ENCODE assay signal across 17 cellular contexts in genomic region chr14:61965030-61965745, GRCh38.
A peak's percentile ranks its signal among the peaks of the same experiment; 100 is the strongest.
DNase-seq lines count a peak whose midpoint lies in the region; FAIRE-seq and TF ChIP-seq lines count a peak whose summit lies in the region.
"Had no signal": no experiment of that assay in that cellular context is flagged by ENCODE, and none has a peak within 500 bp of the region (broad histone marks: within the 10 kb centered on the region; RNA-seq: fewer than 3 reads in every experiment).

No MANE protein-coding gene starts in this region.

- no peak overlapping the region for H3K9ac ChIP-seq in keratinocyte (ENCODE audit: control insufficient read depth, extremely low read depth, insufficient read depth, low read length)

- peak; percentile 27 for DNase-seq in AG08395 (ENCODE audit: low spot score)
- peak; percentile 79 for DNase-seq in HT1080 (ENCODE audit: low read depth)
- DNase-seq in astrocyte of the cerebellum (ENCODE audit: low read depth), result peak; percentile 27
- peak; percentile 71 for DNase-seq in keratinocyte (ENCODE audit: low read depth, low spot score)
- no peak for DNase-seq in NCI-H774 (lab: John Stamatoyannopoulos, UW)
- DNase-seq in dorsolateral prefrontal cortex, result no peak
- DNase-seq in NCI-H82 treated with DMSO at 0.1 percent for 48 hours (lab: John Stamatoyannopoulos, UW; ENCODE audit: unreplicated experiment), result no peak
- DNase-seq in NCI-H146 treated with DMSO at 0.1 percent for 48 hours (lab: John Stamatoyannopoulos, UW; ENCODE audit: unreplicated experiment), result no peak
- DNase-seq: activated CD8-positive, alpha-beta memory T cell treated with anti-CD3 and anti-CD28 coated beads, Interleukin-2, amount 50 U/mL, for 4 hours; adrenal gland; CD8-positive, alpha-beta memory T cell; OCI-M1; stimulated activated CD8-positive, alpha-beta memory T cell treated with anti-CD3 and anti-CD28 coated beads, Interleukin-4, amount 100 ng/mL, for 48 hours; uterus had no signal

- H3K4me1 ChIP-seq in keratinocyte (ENCODE audit: control insufficient read depth, extremely low read depth, insufficient read depth, low read length), result peaks cover 6% of the 10 kb centered on the region
- H3K4me1 ChIP-seq: adrenal gland, uterus had no signal

- H4K20me1 ChIP-seq in keratinocyte (ENCODE audit: control insufficient read depth, extremely low read depth, insufficient read depth, low read length), result no peaks in the 10 kb centered on the region

- H3K27me3 ChIP-seq in keratinocyte (ENCODE audit: control insufficient read depth, extremely low read depth, insufficient read depth, low read length) (no peaks in the 10 kb centered on the region), dorsolateral prefrontal cortex (no peaks in the 10 kb centered on the region)
- H3K27me3 ChIP-seq: adrenal gland, uterus had no signal

- H3K9me3 ChIP-seq in keratinocyte (ENCODE audit: control insufficient read depth, low read depth, low read length), result no peaks in the 10 kb centered on the region
- H3K9me3 ChIP-seq: adrenal gland, uterus had no signal

- intact Hi-C loops in dorsolateral prefrontal cortex (cut with DNase I), result no loop called here

- dilution Hi-C loops in keratinocyte (cut with MboI; ENCODE audit: extremely low pct_ligation_motif_present, low sequenced_read_pairs), result no loop called here

- H3K4me2 ChIP-seq in keratinocyte (ENCODE audit: control insufficient read depth, extremely low read depth, insufficient read depth, low read depth, low read length), result peak overlapping the region; percentile 51
- H3K4me2 ChIP-seq: GM23338 had no signal

- H3K27ac ChIP-seq in keratinocyte (ENCODE audit: control insufficient read depth, insufficient read depth, low read length) (peak overlapping the region; percentile 49), dorsolateral prefrontal cortex (no peak overlapping the region)
- H3K27ac ChIP-seq: adrenal gland, uterus had no signal

- no peaks in the 10 kb centered on the region for H3K36me3 ChIP-seq in keratinocyte (ENCODE audit: control insufficient read depth in 2 of 2, extremely low read depth in 1 of 2, insufficient read depth in 2 of 2, low read length in 2 of 2)
- H3K36me3 ChIP-seq: adrenal gland, uterus had no signal

- TF ChIP-seq CTCF in astrocyte of the cerebellum (IDR thresholded peaks at IDR 0.05; ENCODE audit: low read depth, low read length, missing control alignments) (no peak), keratinocyte (optimal IDR thresholded peaks at IDR 0.05 in 1 of 3, IDR thresholded peaks at IDR 0.05 in 1 of 3, conservative IDR thresholded peaks at IDR 0.05 in 1 of 3; ENCODE audit: extremely low read depth in 1 of 3, insufficient read depth in 2 of 3, low read length in 3 of 3) (no peak), dorsolateral prefrontal cortex (IDR thresholded peaks at IDR 0.05 in 54 of 56, conservative IDR thresholded peaks at IDR 0.05 in 2 of 56; ENCODE audit: low read depth in 1 of 56, partially characterized antibody in 56 of 56) (no peak)

- no peaks in the 10 kb centered on the region for H3K9me1 ChIP-seq in keratinocyte (ENCODE audit: control insufficient read depth, extremely low read depth, insufficient read depth, low read length)

- H3K4me3 ChIP-seq in astrocyte of the cerebellum (ENCODE audit: low read depth, low read length) (no peak overlapping the region), keratinocyte (ENCODE audit: control insufficient read depth in 2 of 3, extremely low read depth in 1 of 3, insufficient read depth in 2 of 3, low read depth in 1 of 3, low read length in 3 of 3) (peak overlapping the region in 1 of 3 experiments; percentile 36), dorsolateral prefrontal cortex (no peak overlapping the region)
- H3K4me3 ChIP-seq: adrenal gland, GM23338, uterus had no signal

- peak overlapping the region; percentile 32 for H2AFZ ChIP-seq in keratinocyte (ENCODE audit: control insufficient read depth, low read length)
- H2AFZ ChIP-seq: GM23338 had no signal

- peak; percentile 94 for FAIRE-seq in keratinocyte (lab: Jason Lieb, UNC)
- FAIRE-seq: islet of Langerhans, TTC549 had no signal

- H3K79me2 ChIP-seq in keratinocyte (ENCODE audit: control insufficient read depth, insufficient read depth, low read length), result no peaks in the 10 kb centered on the region

- in situ Hi-C loops in astrocyte of the cerebellum (cut with HindIII; ENCODE audit: low sequenced_read_pairs), result no loop called here

Comparison
In these comparisons a context has a peak if more than half of its experiments do, and no peak if none do; other contexts are left out.
1. DNase-seq: peak in AG08395 (single experiment), HT1080 (single experiment), astrocyte of the cerebellum (single experiment) and keratinocyte (single experiment); none in NCI-H774 (single experiment), dorsolateral prefrontal cortex (0 of 10), NCI-H82 treated with DMSO at 0.1 percent for 48 hours (single experiment) and NCI-H146 treated with DMSO at 0.1 percent for 48 hours (single experiment).